Comparison of ENCODE assay signal across 31 cellular contexts in the genomic region with DNA sequence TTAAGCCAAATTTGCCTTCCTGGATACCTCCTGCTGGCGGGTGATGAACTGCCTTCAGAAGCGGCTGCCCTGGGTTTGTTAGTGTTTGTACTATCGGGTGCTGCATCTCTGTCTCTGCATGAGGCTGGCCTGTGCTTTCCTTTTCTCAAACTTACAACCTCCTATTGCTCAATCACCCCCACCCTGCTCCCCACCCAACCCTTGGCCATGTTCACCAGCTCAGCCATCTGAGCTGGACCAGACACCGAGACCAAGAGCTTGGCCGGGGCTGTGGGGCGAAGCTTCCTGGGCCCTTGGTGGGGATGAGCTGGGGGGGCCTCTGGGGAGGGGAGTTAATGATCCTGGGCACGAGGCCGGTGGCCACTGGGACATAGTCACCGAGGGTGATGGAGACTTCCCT. TPM values are rescaled to one million over a fixed set of nuclear protein-coding genes. Genes with fewer than 3 reads are reported as not detected.
DNase-seq lines count a peak whose midpoint lies in the region; ATAC-seq, FAIRE-seq and TF ChIP-seq lines count a peak whose summit lies in the region.
"Had no signal": no experiment of that assay in that cellular context is flagged by ENCODE, and none has a peak within 500 bp of the region (broad histone marks: within the 10 kb centered on the region; RNA-seq: fewer than 3 reads in every experiment).

No MANE protein-coding gene starts in this region.

- no peak for TF ChIP-seq CTCF in HepG2 (CRISPR knock-in tag; IDR thresholded peaks at IDR 0.05)
- no peak for TF ChIP-seq CTCF in right lobe of liver (IDR thresholded peaks at IDR 0.05)

- CTCF ChIA-PET in HepG2 (lab: Yijun Ruan, JAX; ENCODE audit: low intra/inter-chr PET ratio, low total read pairs): no interaction called here

- in situ Hi-C loops in HepG2 (cut with HindIII; ENCODE audit: extremely low pct_ligation_motif_present, low pct_unique_long_range_greater_than_20kb): no loop called here

- H4K20me1 ChIP-seq in HepG2 (ENCODE audit: insufficient read depth, low read length): no peaks in the 10 kb centered on the region

- TF ChIP-seq EP300 in HepG2 (IDR thresholded peaks at IDR 0.05; ENCODE audit: low read depth in 2 of 2, low read length in 2 of 2) (no peak), HepG2 (CRISPR knock-in tag; IDR thresholded peaks at IDR 0.05; ENCODE audit: borderline replicate concordance) (no peak)

- H3K4me2 ChIP-seq in HepG2 (ENCODE audit: low read depth, low read length): no peak overlapping the region
- H3K4me2 ChIP-seq: hepatocyte had no signal

- H2AFZ ChIP-seq in HepG2 (ENCODE audit: low read length): no peak overlapping the region
- H2AFZ ChIP-seq: hepatocyte had no signal

- no TSS peak for BruUV-seq in HepG2 (replicated peaks; lab: Mats Ljungman, UMichigan)

- H3K79me2 ChIP-seq in HepG2 (ENCODE audit: insufficient read depth, low read length): no peaks in the 10 kb centered on the region
- H3K79me2 ChIP-seq: hepatocyte had no signal

- no peaks in the 10 kb centered on the region for H3K4me1 ChIP-seq in HepG2 (ENCODE audit: insufficient read depth, low read length)
- H3K4me1 ChIP-seq in right lobe of liver: no peaks in the 10 kb centered on the region
- peaks cover 15% of the 10 kb centered on the region for H3K4me1 ChIP-seq in right cardiac atrium (ENCODE audit: control insufficient read depth, insufficient read depth, low read length)
- H3K4me1 ChIP-seq: Peyer's patch, SJCRH30, upper lobe of right lung had no signal

- no peak for FAIRE-seq in HepG2 (lab: Jason Lieb, UNC)
- FAIRE-seq: endothelial cell of umbilical vein, H1 had no signal

- no peak for TF ChIP-seq POLR2A in HepG2 (IDR thresholded peaks at IDR 0.05; ENCODE audit: insufficient read depth in 1 of 2, low read depth in 2 of 2, low read length in 2 of 2)
- no peak for TF ChIP-seq POLR2A in right lobe of liver (IDR thresholded peaks at IDR 0.05)

- H3K9me3 ChIP-seq in HepG2 (ENCODE audit: low read length): no peaks in the 10 kb centered on the region
- H3K9me3 ChIP-seq in right lobe of liver: no peaks in the 10 kb centered on the region
- no peaks in the 10 kb centered on the region for H3K9me3 ChIP-seq in right cardiac atrium (ENCODE audit: control insufficient read depth, low read length)
- H3K9me3 ChIP-seq: Peyer's patch, SJCRH30, upper lobe of right lung had no signal

- peaks cover 9 to 68% of the 10 kb centered on the region in 2 experiments for H3K27me3 ChIP-seq in HepG2 (ENCODE audit: control insufficient read depth in 1 of 2, insufficient read depth in 2 of 2, low read length in 2 of 2)
- H3K27me3 ChIP-seq in right lobe of liver: peaks cover 0 to 24% of the 10 kb centered on the region in 2 donors
- no peaks in the 10 kb centered on the region for H3K27me3 ChIP-seq in right cardiac atrium (ENCODE audit: control insufficient read depth, insufficient read depth)
- H3K27me3 ChIP-seq: hepatocyte, Peyer's patch, upper lobe of right lung had no signal

- H3K27ac ChIP-seq in HepG2 (ENCODE audit: extremely low read length, insufficient read depth, low read length) (no peak overlapping the region), right lobe of liver (no peak overlapping the region), right cardiac atrium (ENCODE audit: low read length) (peak overlapping the region; percentile 21)
- H3K27ac ChIP-seq: hepatocyte, Peyer's patch, SJCRH30, upper lobe of right lung had no signal

- WGBS in HepG2 (ENCODE audit: low lambda C conversion rate): 61% methylated on average over 6 of the region's 9 CpGs
- WGBS in right lobe of liver (ENCODE audit: insufficient coverage, low coverage, low lambda C conversion rate, missing lambda C conversion rate): 48% methylated on average over 3 of the region's 9 CpGs
- WGBS in right cardiac atrium: 64% methylated on average over 9 of the region's 9 CpGs

- H3K9ac ChIP-seq in HepG2 (ENCODE audit: insufficient read depth, low read depth, low read length): no peak overlapping the region

- H3K36me3 ChIP-seq in HepG2 (replicated peaks in 1 of 2; ENCODE audit: control insufficient read depth in 1 of 2, insufficient read depth in 2 of 2, low read length in 2 of 2) (no peaks in the 10 kb centered on the region), right lobe of liver (no peaks in the 10 kb centered on the region)
- H3K36me3 ChIP-seq: Peyer's patch, SJCRH30, upper lobe of right lung had no signal

- no peak for TF ChIP-seq RAD21 in HepG2 (CRISPR knock-in tag; IDR thresholded peaks at IDR 0.05)

- ATAC-seq in HepG2 (no peak), right lobe of liver (no peak), right cardiac atrium (peak; percentile 38 to 56), sciatic nerve (peak; percentile 78), HG02938 (IDR thresholded peaks at IDR 0.05; ENCODE audit: unreplicated experiment) (no peak)
- ATAC-seq: activated T-cell treated with anti-CD3 and anti-CD28 coated beads, Interleukin-2, amount 50 U/mL, for 4 hours; left colon; naive thymus-derived CD4-positive, alpha-beta T cell; stimulated activated effector memory CD8-positive, alpha-beta T cell treated with anti-CD3 and anti-CD28 coated beads, Interleukin-12 subunit alpha, Interleukin-12 subunit beta, amount 100 ng/mL, for 72 hours; upper lobe of right lung; WTC11 had no signal

- DNase-seq in HepG2 (ENCODE audit: low spot score): no peak
- DNase-seq in right lobe of liver: no peak
- DNase-seq in right cardiac atrium: peak; percentile 57 to 87 (median 79)
- DNase-seq in sciatic nerve (ENCODE audit: low spot score): no peak
- no peak for DNase-seq in NCI-H69 (lab: John Stamatoyannopoulos, UW)
- no peak for DNase-seq in NCI-H128 (lab: John Stamatoyannopoulos, UW; ENCODE audit: unreplicated experiment)
- DNase-seq in NCI-H2171 treated with DMSO at 0.1 percent for 48 hours (lab: John Stamatoyannopoulos, UW): no peak
- DNase-seq: 8988T; activated CD4-positive, alpha-beta T cell treated with anti-CD3 and anti-CD28 coated beads, Interleukin-2, amount 50 U/mL, for 1 hour; activated gamma-delta T cell treated with Interleukin-2 at 50 U/mL for 16 hours; activated T-cell treated with anti-CD3 and anti-CD28 coated beads, Interleukin-2, amount 50 U/mL, for 4 hours; CD4-positive, alpha-beta T cell; DMS 273 treated with DMSO at 0.1 percent for 48 hours; KBM-7; left colon; naive thymus-derived CD4-positive, alpha-beta T cell; NCI-H1105 treated with DMSO at 0.1 percent for 48 hours; NCI-H2029; NCI-H526; nucleus accumbens; Peyer's patch; SJCRH30; stimulated activated CD4-positive, alpha-beta T cell treated with anti-CD3 and anti-CD28 coated beads, Interleukin-2, amount 100 ng/mL, for 48 hours; upper lobe of right lung had no signal

- H3K4me3 ChIP-seq in HepG2 (replicated peaks in 1 of 3; ENCODE audit: insufficient read depth in 1 of 3, low read depth in 2 of 3, low read length in 3 of 3) (no peak overlapping the region), right lobe of liver (no peak overlapping the region), right cardiac atrium (ENCODE audit: low read length) (no peak overlapping the region)
- H3K4me3 ChIP-seq: hepatocyte, Peyer's patch, SJCRH30, upper lobe of right lung had no signal

- intact Hi-C loops in HepG2 (cut with micrococcal nuclease; ENCODE audit: unreplicated experiment): no loop called here
- intact Hi-C loops in right lobe of liver (cut with DNase I): no loop called here
- intact Hi-C loops in right cardiac atrium (cut with DNase I): no loop called here
- intact Hi-C loops in sciatic nerve (cut with DNase I): no loop called here

- POLR2A ChIA-PET in HepG2 (lab: Yijun Ruan, JAX): interaction anchor here (0.7 kb wide), 1 partner anchor 90 kb away, joined by 7 read pairs; no protein-coding TSS in a partner anchor

RNA-seq across cellular contexts. Expression of gene FBLN2, which starts 16.8 kb away (rescaled TPM):
- total RNA-seq in HepG2 (2016; rRNA removed; fragmentation: Illumina TruSeq; extraction: Trizol) (not detected in 2 replicates), right lobe of liver (1 to 10 TPM; 1.9 to 4.0 (median 2.7) TPM), right cardiac atrium (100 to 1,000 TPM; 165 to 323 (median 258) TPM), sciatic nerve (236 TPM)
- not detected in 2 replicates for total RNA-seq in HepG2 (2016; cell fraction: cytosol; rRNA removed; fragmentation: Illumina TruSeq; extraction: Trizol; ENCODE audit: low read depth)
- not detected in 2 replicates for total RNA-seq in HepG2 (2016; cell fraction: insoluble cytoplasmic fraction; rRNA removed; fragmentation: Illumina TruSeq; extraction: Trizol)
- total RNA-seq in HepG2 (2016; cell fraction: membrane; rRNA removed; fragmentation: Illumina TruSeq; extraction: Trizol): not detected in 2 replicates
- not detected in 2 replicates for total RNA-seq in HepG2 (2016; cell fraction: nucleus; rRNA removed; fragmentation: Illumina TruSeq; extraction: Trizol)
- polyA plus RNA-seq in HepG2 (2011; rRNA removed) (0.04 TPM in 1 of 2 replicates, not detected in the other), right cardiac atrium (124 TPM)
- 0.04 TPM in 2 replicates for polyA plus RNA-seq in HepG2 (2011; cell fraction: cytosol; rRNA removed)
- 0.02 and 0.05 TPM in 2 replicates for polyA plus RNA-seq in HepG2 (2011; cell fraction: nucleus; rRNA removed)
- 0.05 and 0.08 TPM in 2 replicates for polyA plus RNA-seq in HepG2 (2012)
- polyA plus RNA-seq in HepG2 (2016; cell fraction: cytosol; fragmentation: Illumina TruSeq; extraction: Trizol; ENCODE audit: low read depth): not detected in 2 replicates
- not detected in 2 replicates for polyA plus RNA-seq in HepG2 (2016; cell fraction: insoluble cytoplasmic fraction; fragmentation: Illumina TruSeq; extraction: Trizol; ENCODE audit: low read depth)
- polyA plus RNA-seq in HepG2 (2016; cell fraction: membrane; fragmentation: Illumina TruSeq; extraction: Trizol; ENCODE audit: low read depth): not detected in 2 replicates
- not detected in 2 replicates for polyA plus RNA-seq in HepG2 (2016; cell fraction: nucleus; fragmentation: Illumina TruSeq; extraction: Trizol; ENCODE audit: insufficient read depth, low read depth)
- 0.06 and 0.12 TPM in 2 replicates for polyA minus RNA-seq in HepG2 (2011; rRNA and poly(A)+ RNA removed; ENCODE audit: low replicate concordance)
- not detected in 2 replicates for polyA minus RNA-seq in HepG2 (2011; cell fraction: cytosol; rRNA and poly(A)+ RNA removed)
- polyA minus RNA-seq in HepG2 (2011; cell fraction: nucleus; rRNA and poly(A)+ RNA removed): 0.37 TPM in 1 of 2 replicates, not detected in the other
- total RNA-seq: MCF 10A, SJCRH30 had no signal
- polyA plus RNA-seq: naive thymus-derived CD4-positive, alpha-beta T cell had no signal

RNA-seq across cellular contexts. Expression of gene HDAC11, which starts 52.0 kb away (rescaled TPM):
- total RNA-seq in HepG2 (2016; rRNA removed; fragmentation: Illumina TruSeq; extraction: Trizol) (10.5 and 13.7 TPM in 2 replicates), right lobe of liver (10 to 100 TPM in 1 of 6 experiments, 1 to 10 TPM in 5; 2.2 to 10.8 (median 5.0) TPM), right cardiac atrium (10 to 100 TPM; 35.2 to 43.2 (median 40.0) TPM), sciatic nerve (38.8 TPM)
- total RNA-seq in HepG2 (2016; cell fraction: cytosol; rRNA removed; fragmentation: Illumina TruSeq; extraction: Trizol; ENCODE audit: low read depth): 4.0 and 4.5 TPM in 2 replicates
- 8.3 and 12.0 TPM in 2 replicates for total RNA-seq in HepG2 (2016; cell fraction: insoluble cytoplasmic fraction; rRNA removed; fragmentation: Illumina TruSeq; extraction: Trizol)
- total RNA-seq in HepG2 (2016; cell fraction: membrane; rRNA removed; fragmentation: Illumina TruSeq; extraction: Trizol): 8.1 and 8.4 TPM in 2 replicates
- 5.7 and 8.2 TPM in 2 replicates for total RNA-seq in HepG2 (2016; cell fraction: nucleus; rRNA removed; fragmentation: Illumina TruSeq; extraction: Trizol)
- polyA plus RNA-seq in HepG2 (2011; rRNA removed) (33.1 and 49.7 TPM in 2 replicates), right cardiac atrium (51.3 TPM)
- polyA plus RNA-seq in HepG2 (2011; cell fraction: cytosol; rRNA removed): 45.0 and 52.1 TPM in 2 replicates
- 54.1 and 56.2 TPM in 2 replicates for polyA plus RNA-seq in HepG2 (2011; cell fraction: nucleus; rRNA removed)
- 51.6 and 55.6 TPM in 2 replicates for polyA plus RNA-seq in HepG2 (2012)
- polyA plus RNA-seq in HepG2 (2016; cell fraction: cytosol; fragmentation: Illumina TruSeq; extraction: Trizol; ENCODE audit: low read depth): 4.4 and 6.3 TPM in 2 replicates
- polyA plus RNA-seq in HepG2 (2016; cell fraction: insoluble cytoplasmic fraction; fragmentation: Illumina TruSeq; extraction: Trizol; ENCODE audit: low read depth): 9.3 and 10.5 TPM in 2 replicates
- 7.6 and 9.8 TPM in 2 replicates for polyA plus RNA-seq in HepG2 (2016; cell fraction: membrane; fragmentation: Illumina TruSeq; extraction: Trizol; ENCODE audit: low read depth)
- 10.6 and 11.8 TPM in 2 replicates for polyA plus RNA-seq in HepG2 (2016; cell fraction: nucleus; fragmentation: Illumina TruSeq; extraction: Trizol; ENCODE audit: insufficient read depth, low read depth)
- polyA minus RNA-seq in HepG2 (2011; rRNA and poly(A)+ RNA removed; ENCODE audit: low replicate concordance): 4.8 and 66.6 TPM in 2 replicates
- 29.4 and 31.1 TPM in 2 replicates for polyA minus RNA-seq in HepG2 (2011; cell fraction: cytosol; rRNA and poly(A)+ RNA removed)
- 21.3 and 22.1 TPM in 2 replicates for polyA minus RNA-seq in HepG2 (2011; cell fraction: nucleus; rRNA and poly(A)+ RNA removed)

Comparison
In these comparisons a context has a peak if more than half of its experiments do, and no peak if none do; other contexts are left out.
1. ATAC-seq: peak in right cardiac atrium (2 of 2) and sciatic nerve (single experiment); none in HepG2 (single experiment), right lobe of liver (0 of 4) and HG02938 (single experiment).
2. DNase-seq: peak in right cardiac atrium (3 of 3); none in HepG2 (single experiment), right lobe of liver (0 of 3), sciatic nerve (single experiment), NCI-H69 (single experiment), NCI-H128 (single experiment) and NCI-H2171 treated with DMSO at 0.1 percent for 48 hours (single experiment).
3. RNA of gene FBLN2, which starts 16.8 kb away (total RNA-seq): 165 to 323 TPM in right cardiac atrium and 236 TPM in sciatic nerve (single experiment); 1.9 to 4.0 TPM in right lobe of liver and not detected in HepG2; every median in the first group is over 10 times any median in the second.